Comparison of ENCODE assay signal across 8 cellular contexts in the genomic region with DNA sequence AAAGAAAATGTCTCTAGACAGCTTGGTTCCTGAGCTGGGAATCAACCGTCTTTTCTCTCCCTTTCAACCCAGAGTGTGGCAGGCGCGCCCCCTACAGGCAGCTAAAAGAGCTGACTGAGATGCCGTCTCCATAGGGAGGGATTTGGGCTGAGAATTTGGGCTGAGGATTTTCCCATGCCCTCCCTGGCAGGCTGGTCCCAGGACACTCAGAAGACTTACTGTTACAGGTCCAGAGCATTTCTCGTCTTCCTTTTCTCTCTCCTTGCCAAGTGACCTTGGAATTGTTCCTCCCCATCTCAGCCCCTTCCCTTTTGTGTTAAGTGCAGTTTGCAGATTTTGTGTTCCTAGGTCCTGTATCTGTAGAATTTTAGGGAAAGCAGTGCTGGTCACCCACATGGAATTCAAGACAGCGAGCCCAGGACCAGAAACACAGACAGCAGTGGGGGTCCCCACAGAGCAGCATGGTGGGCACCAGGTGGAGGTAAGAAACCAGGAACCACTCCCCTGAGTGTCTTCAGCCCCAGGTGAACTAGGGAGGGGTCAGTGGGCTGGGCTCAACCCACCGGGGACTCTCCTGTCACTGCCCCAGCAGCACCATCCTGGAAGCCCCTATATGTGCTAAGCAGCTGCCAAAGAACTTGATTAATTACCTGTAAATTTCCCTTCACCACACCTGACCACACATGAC. TPM values are rescaled to one million over a fixed set of nuclear protein-coding genes. Genes with fewer than 3 reads are reported as not detected.
DNase-seq lines count a peak whose midpoint lies in the region; ATAC-seq and TF ChIP-seq lines count a peak whose summit lies in the region.

No MANE protein-coding gene starts in this region.

- no peaks in the 10 kb centered on the region for H3K9me3 Mint-ChIP-seq in activated CD8-positive, alpha-beta T cell treated with anti-CD3 and anti-CD28 coated beads, Interleukin-2, amount 10 ng/mL, durations not matched to agents 7 days and 5 days (ENCODE audit: insufficient read depth)
- no peaks in the 10 kb centered on the region for H3K9me3 Mint-ChIP-seq in endothelial cell (ENCODE audit: unreplicated experiment)
- H3K9me3 Mint-ChIP-seq in naive thymus-derived CD8-positive, alpha-beta T cell = peaks cover 0 to 13% (median 9%) of the 10 kb centered on the region in 9 donors
- peaks cover 0 to 14% of the 10 kb centered on the region in 2 donors for H3K9me3 Mint-ChIP-seq in stimulated activated naive CD8-positive, alpha-beta T cell treated with anti-CD3 and anti-CD28 coated beads, Interleukin-15, amount 100 ng/mL, for 72 hours

- no peak overlapping the region for H3K4me3 Mint-ChIP-seq in activated CD8-positive, alpha-beta T cell treated with anti-CD3 and anti-CD28 coated beads, Interleukin-2, amount 10 ng/mL, durations not matched to agents 7 days and 5 days
- no peak overlapping the region for H3K4me3 Mint-ChIP-seq in endothelial cell (ENCODE audit: unreplicated experiment)
- no peak overlapping the region for H3K4me3 Mint-ChIP-seq in naive thymus-derived CD8-positive, alpha-beta T cell
- no peak overlapping the region for H3K4me3 Mint-ChIP-seq in stimulated activated naive CD8-positive, alpha-beta T cell treated with anti-CD3 and anti-CD28 coated beads, Interleukin-15, amount 100 ng/mL, for 72 hours

- H3K4me1 Mint-ChIP-seq in activated CD8-positive, alpha-beta T cell treated with anti-CD3 and anti-CD28 coated beads, Interleukin-2, amount 10 ng/mL, durations not matched to agents 7 days and 5 days (ENCODE audit: low read depth) = no peaks in the 10 kb centered on the region
- peaks cover 7% of the 10 kb centered on the region for H3K4me1 Mint-ChIP-seq in endothelial cell (ENCODE audit: unreplicated experiment)
- H3K4me1 Mint-ChIP-seq in naive thymus-derived CD8-positive, alpha-beta T cell = peaks cover 0 to 37% (median 3%) of the 10 kb centered on the region in 4 donors
- H3K4me1 Mint-ChIP-seq in stimulated activated naive CD8-positive, alpha-beta T cell treated with anti-CD3 and anti-CD28 coated beads, Interleukin-15, amount 100 ng/mL, for 72 hours = peaks cover 8% of the 10 kb centered on the region

- H3K27me3 Mint-ChIP-seq in activated CD8-positive, alpha-beta T cell treated with anti-CD3 and anti-CD28 coated beads, Interleukin-2, amount 10 ng/mL, durations not matched to agents 7 days and 5 days (ENCODE audit: low read depth) = peaks cover 21% of the 10 kb centered on the region
- H3K27me3 Mint-ChIP-seq in endothelial cell (ENCODE audit: unreplicated experiment) = no peaks in the 10 kb centered on the region
- H3K27me3 Mint-ChIP-seq in naive thymus-derived CD8-positive, alpha-beta T cell = no peaks in the 10 kb centered on the region
- peaks cover 26% of the 10 kb centered on the region for H3K27me3 Mint-ChIP-seq in stimulated activated naive CD8-positive, alpha-beta T cell treated with anti-CD3 and anti-CD28 coated beads, Interleukin-15, amount 100 ng/mL, for 72 hours

- CTCF ChIA-PET in activated CD8-positive, alpha-beta T cell treated with anti-CD3 and anti-CD28 coated beads, Interleukin-2, amount 10 ng/mL, durations not matched to agents 7 days and 5 days (lab: Charles Lee) = interaction anchor here (0.6 to 9.0 kb wide), 32 partner anchors 8 to 242 kb away, joined by 3 to 256 read pairs (median 4); no protein-coding TSS in a partner anchor

- no peaks in the 10 kb centered on the region for H3K36me3 Mint-ChIP-seq in activated CD8-positive, alpha-beta T cell treated with anti-CD3 and anti-CD28 coated beads, Interleukin-2, amount 10 ng/mL, durations not matched to agents 7 days and 5 days (ENCODE audit: low read depth)
- no peaks in the 10 kb centered on the region for H3K36me3 Mint-ChIP-seq in endothelial cell (ENCODE audit: low read depth, unreplicated experiment)
- peaks cover 0 to 10% (median 8%) of the 10 kb centered on the region in 3 donors for H3K36me3 Mint-ChIP-seq in naive thymus-derived CD8-positive, alpha-beta T cell

- TF ChIP-seq CTCF in endothelial cell (IDR thresholded peaks at IDR 0.05; ENCODE audit: unreplicated experiment) = peak; percentile 83

- POLR2A ChIA-PET in activated CD8-positive, alpha-beta T cell treated with anti-CD3 and anti-CD28 coated beads, Interleukin-2, amount 10 ng/mL, durations not matched to agents 7 days and 5 days (lab: Charles Lee) = no interaction called here
- POLR2A ChIA-PET in naive thymus-derived CD8-positive, alpha-beta T cell (lab: Charles Lee) = interaction anchor here (0.9 to 2.3 kb wide), 7 partner anchors 29 to 124 kb away, joined by 3 to 16 read pairs (median 4); no protein-coding TSS in a partner anchor

- no peak overlapping the region for H3K27ac Mint-ChIP-seq in activated CD8-positive, alpha-beta T cell treated with anti-CD3 and anti-CD28 coated beads, Interleukin-2, amount 10 ng/mL, durations not matched to agents 7 days and 5 days
- H3K27ac Mint-ChIP-seq in endothelial cell (ENCODE audit: unreplicated experiment) = peak overlapping the region; percentile 37
- no peak overlapping the region for H3K27ac Mint-ChIP-seq in naive thymus-derived CD8-positive, alpha-beta T cell
- H3K27ac Mint-ChIP-seq in stimulated activated naive CD8-positive, alpha-beta T cell treated with anti-CD3 and anti-CD28 coated beads, Interleukin-15, amount 100 ng/mL, for 72 hours = no peak overlapping the region

- peak; percentile 60 for ATAC-seq in activated CD8-positive, alpha-beta T cell treated with anti-CD3 and anti-CD28 coated beads, Interleukin-2, amount 10 ng/mL, durations not matched to agents 7 days and 5 days
- peak; percentile 38 to 72 for ATAC-seq in naive thymus-derived CD8-positive, alpha-beta T cell
- ATAC-seq in stimulated activated naive CD8-positive, alpha-beta T cell treated with anti-CD3 and anti-CD28 coated beads, Interleukin-15, amount 100 ng/mL, for 72 hours = no peak
- ATAC-seq in GM18858 (IDR thresholded peaks at IDR 0.05; ENCODE audit: unreplicated experiment) = no peak

- DNase-seq in SIG-M5 treated with dmso at 0.1 percent for 504 hours (lab: John Stamatoyannopoulos, UW; ENCODE audit: unreplicated experiment) (peak; percentile 55), SIG-M5 (lab: John Stamatoyannopoulos, UW) (no peak), NCI-H2227 (lab: John Stamatoyannopoulos, UW; ENCODE audit: unreplicated experiment) (peak; percentile 40), endothelial cell (ENCODE audit: low spot score) (peak; percentile 85)
- DNase-seq in activated CD8-positive, alpha-beta T cell treated with anti-CD3 and anti-CD28 coated beads, Interleukin-2, amount 10 ng/mL, durations not matched to agents 7 days and 5 days = peak; percentile 82
- peak; percentile 56 to 88 (median 78) for DNase-seq in naive thymus-derived CD8-positive, alpha-beta T cell
- DNase-seq in stimulated activated naive CD8-positive, alpha-beta T cell treated with anti-CD3 and anti-CD28 coated beads, Interleukin-15, amount 100 ng/mL, for 72 hours = peak; percentile 48 to 61

RNA-seq across cellular contexts. Expression of a gene that starts 9.9 kb away (rescaled TPM):
- not detected for total RNA-seq in activated CD8-positive, alpha-beta T cell treated with anti-CD3 and anti-CD28 coated beads, Interleukin-2, amount 10 ng/mL, durations not matched to agents 7 days and 5 days
- total RNA-seq in endothelial cell (ENCODE audit: unreplicated experiment) = not detected
- total RNA-seq in naive thymus-derived CD8-positive, alpha-beta T cell = 1 to 10 TPM; 1.6 to 2.4 TPM
- polyA plus RNA-seq in naive thymus-derived CD8-positive, alpha-beta T cell = under 1 TPM in 2 of 3 donors, not detected in 1; 0.27 to 0.33 TPM

Comparison
In these comparisons a context has a peak if more than half of its experiments do, and no peak if none do; other contexts are left out.
1. ATAC-seq: peak in activated CD8-positive, alpha-beta T cell treated with anti-CD3 and anti-CD28 coated beads, Interleukin-2, amount 10 ng/mL, durations not matched to agents 7 days and 5 days (single experiment) and naive thymus-derived CD8-positive, alpha-beta T cell (2 of 2); none in stimulated activated naive CD8-positive, alpha-beta T cell treated with anti-CD3 and anti-CD28 coated beads, Interleukin-15, amount 100 ng/mL, for 72 hours (single experiment) and GM18858 (single experiment).